ENCODE assay signal across 1 cellular context in genomic region chr1:26197301-26197700, GRCh38.
TF ChIP-seq lines count a peak whose summit lies in the region.

No MANE protein-coding gene starts in this region.

TF ChIP-seq in HepG2, 621 proteins besides CTCF, POLR2A, EP300 and RAD21:
- TF ChIP-seq ZMYM4 (CRISPR knock-in tag; IDR thresholded peaks at IDR 0.05) (no peak), MNT (IDR thresholded peaks at IDR 0.05) (peak; percentile 94)
TF ChIP-seq in HepG2: peak in this region for 1.
